15 cellular contexts compared by ENCODE assay signal in the genomic region with DNA sequence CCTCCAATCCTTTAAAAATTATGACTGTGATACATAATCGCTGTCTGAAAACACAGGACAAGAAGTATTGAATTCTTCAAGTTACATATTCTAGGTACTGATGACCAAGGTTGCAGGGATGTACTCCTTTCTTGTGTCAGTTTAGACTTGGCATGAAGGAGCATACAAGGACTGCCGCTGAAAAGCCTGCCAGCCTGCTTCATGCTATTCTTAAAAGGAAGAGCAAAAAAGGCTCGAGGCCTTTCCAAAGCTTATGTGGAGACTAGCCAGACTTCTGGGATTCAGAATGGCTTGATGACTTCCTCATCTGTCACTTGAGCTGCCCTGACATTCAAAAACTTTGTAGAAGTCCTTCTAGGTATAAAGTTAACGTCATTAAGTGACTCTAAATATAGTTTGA.
DNase-seq lines count a peak whose midpoint lies in the region; ATAC-seq and TF ChIP-seq lines count a peak whose summit lies in the region.
"Had no signal": no experiment of that assay in that cellular context is flagged by ENCODE, and none has a peak within 500 bp of the region (broad histone marks: within the 10 kb centered on the region; RNA-seq: fewer than 3 reads in every experiment).

No MANE protein-coding gene starts in this region.

- POLR2A ChIA-PET in activated CD8-positive, alpha-beta T cell treated with anti-CD3 and anti-CD28 coated beads, Interleukin-2, amount 10 ng/mL, durations not matched to agents 7 days and 5 days (lab: Charles Lee) = no interaction called here
- POLR2A ChIA-PET in OCI-LY7 (lab: Charles Lee) = no interaction called here

- BruUV-seq in OCI-LY7 (replicated peaks; lab: Mats Ljungman, UMichigan) = no TSS peak

- TF ChIP-seq CTCF in GM23338 (conservative IDR thresholded peaks at IDR 0.05; ENCODE audit: low read depth in 2 of 2) (no peak), left lung (IDR thresholded peaks at IDR 0.05) (no peak), left ventricle myocardium inferior (IDR thresholded peaks at IDR 0.05; ENCODE audit: borderline replicate concordance) (no peak), OCI-LY7 (conservative IDR thresholded peaks at IDR 0.05; ENCODE audit: low read length) (no peak)

- H3K4me3 ChIP-seq in GM23338 = no peak overlapping the region
- H3K4me3 ChIP-seq in left lung = no peak overlapping the region
- no peak overlapping the region for H3K4me3 ChIP-seq in left ventricle myocardium inferior
- no peak overlapping the region for H3K4me3 ChIP-seq in OCI-LY7 (ENCODE audit: low read depth, low read length, poor library complexity, severe bottlenecking)
- H3K4me3 ChIP-seq: BLaER1 treated with 17β-estradiol and CSF1 and Interleukin-3, amounts not matched to agents 10 nM and 100 nM had no signal

- intact Hi-C loops in left lung (cut with DNase I) = no loop called here
- intact Hi-C loops in left ventricle myocardium inferior (cut with micrococcal nuclease) = no loop called here
- intact Hi-C loops in OCI-LY7 (cut with micrococcal nuclease; ENCODE audit: unreplicated experiment) = no loop called here

- 0 out of 2 replicates have a peak overlapping the region, but pooled peaks have one; percentile 6 for H3K27ac ChIP-seq in GM23338 (ENCODE audit: low read depth)
- no peak overlapping the region for H3K27ac ChIP-seq in left lung
- H3K27ac ChIP-seq in left ventricle myocardium inferior (replicated peaks) = no peak overlapping the region
- no peak overlapping the region for H3K27ac ChIP-seq in OCI-LY7 (ENCODE audit: low read depth, low read length, poor library complexity, severe bottlenecking)
- H3K27ac ChIP-seq: BLaER1 treated with 17β-estradiol and CSF1 and Interleukin-3, amounts not matched to agents 10 nM and 100 nM had no signal

- no peak for DNase-seq in GM23338 (ENCODE audit: low spot score)
- peak; percentile 55 for DNase-seq in cerebellar cortex (ENCODE audit: low spot score)
- DNase-seq in left lung = peak in 1 of 2 donors; percentile 28
- no peak for DNase-seq in activated CD8-positive, alpha-beta T cell treated with anti-CD3 and anti-CD28 coated beads, Interleukin-2, amount 10 ng/mL, durations not matched to agents 7 days and 5 days
- DNase-seq in left ventricle myocardium inferior = no peak
- no peak for DNase-seq in OCI-LY7 (ENCODE audit: low spot score)
- DNase-seq: Calu3; CD8-positive, alpha-beta T cell; DMS 273 treated with DMSO at 0.1 percent for 48 hours; DMS53; DND-41; EL; HCEC 1CT had no signal

- H3K9me3 Mint-ChIP-seq in GM23338 = no peaks in the 10 kb centered on the region; the same call in 2 of the 3 replicates
- peaks cover 5% of the 10 kb centered on the region for H3K9me3 Mint-ChIP-seq in activated CD8-positive, alpha-beta T cell treated with anti-CD3 and anti-CD28 coated beads, Interleukin-2, amount 10 ng/mL, durations not matched to agents 7 days and 5 days (ENCODE audit: insufficient read depth)

- peaks cover 5% of the 10 kb centered on the region; the same call in 2 of the 3 replicates for H3K36me3 Mint-ChIP-seq in GM23338 (ENCODE audit: low read depth)
- no peaks in the 10 kb centered on the region for H3K36me3 Mint-ChIP-seq in activated CD8-positive, alpha-beta T cell treated with anti-CD3 and anti-CD28 coated beads, Interleukin-2, amount 10 ng/mL, durations not matched to agents 7 days and 5 days (ENCODE audit: low read depth)
- H3K36me3 Mint-ChIP-seq: CD8-positive, alpha-beta T cell had no signal

- no peaks in the 10 kb centered on the region for H3K9me3 ChIP-seq in left lung
- no peaks in the 10 kb centered on the region for H3K9me3 ChIP-seq in left ventricle myocardium inferior (replicated peaks)
- H3K9me3 ChIP-seq in OCI-LY7 (ENCODE audit: low read length) = no peaks in the 10 kb centered on the region
- H3K9me3 ChIP-seq: BLaER1 treated with 17β-estradiol and CSF1 and Interleukin-3, amounts not matched to agents 10 nM and 100 nM had no signal

- H3K9me2 ChIP-seq in GM23338 (ENCODE audit: insufficient read depth) (no peaks in the 10 kb centered on the region), OCI-LY7 (ENCODE audit: insufficient read depth, low read length) (no peaks in the 10 kb centered on the region)

- no peaks in the 10 kb centered on the region for H3K27me3 ChIP-seq in GM23338 (ENCODE audit: insufficient read depth)
- H3K27me3 ChIP-seq in left lung = no peaks in the 10 kb centered on the region
- H3K27me3 ChIP-seq in left ventricle myocardium inferior (ENCODE audit: low read depth) = no peaks in the 10 kb centered on the region
- H3K27me3 ChIP-seq: BLaER1 treated with 17β-estradiol and CSF1 and Interleukin-3, amounts not matched to agents 10 nM and 100 nM had no signal

- H3K4me3 Mint-ChIP-seq in GM23338 = no peak overlapping the region
- no peak overlapping the region for H3K4me3 Mint-ChIP-seq in activated CD8-positive, alpha-beta T cell treated with anti-CD3 and anti-CD28 coated beads, Interleukin-2, amount 10 ng/mL, durations not matched to agents 7 days and 5 days
- H3K4me3 Mint-ChIP-seq: B cell; CD8-positive, alpha-beta T cell had no signal

- H3F3A ChIP-seq in GM23338 (replicated peaks; ENCODE audit: low read depth) = no peaks in the 10 kb centered on the region

- H3K79me2 ChIP-seq in GM23338 (replicated peaks; ENCODE audit: insufficient read depth) (no peaks in the 10 kb centered on the region), OCI-LY7 (ENCODE audit: insufficient read depth, low read depth, low read length) (no peaks in the 10 kb centered on the region)

- no peaks in the 10 kb centered on the region for H3K27me3 Mint-ChIP-seq in GM23338 (ENCODE audit: insufficient read depth, low read depth, poor library complexity)
- no peaks in the 10 kb centered on the region for H3K27me3 Mint-ChIP-seq in activated CD8-positive, alpha-beta T cell treated with anti-CD3 and anti-CD28 coated beads, Interleukin-2, amount 10 ng/mL, durations not matched to agents 7 days and 5 days (ENCODE audit: low read depth)
- H3K27me3 Mint-ChIP-seq: B cell had no signal

- H3K4me1 ChIP-seq in GM23338 (ENCODE audit: insufficient read depth) (peaks cover 17% of the 10 kb centered on the region; the same call in 1 of the 2 replicates), left lung (no peaks in the 10 kb centered on the region), left ventricle myocardium inferior (no peaks in the 10 kb centered on the region), OCI-LY7 (ENCODE audit: insufficient read depth, low read length, poor library complexity, severe bottlenecking) (no peaks in the 10 kb centered on the region)
- H3K4me1 ChIP-seq: BLaER1 treated with 17β-estradiol and CSF1 and Interleukin-3, amounts not matched to agents 10 nM and 100 nM had no signal

- CTCF ChIA-PET in activated CD8-positive, alpha-beta T cell treated with anti-CD3 and anti-CD28 coated beads, Interleukin-2, amount 10 ng/mL, durations not matched to agents 7 days and 5 days (lab: Charles Lee) = no interaction called here
- CTCF ChIA-PET in OCI-LY7 (lab: Charles Lee; ENCODE audit: unreplicated experiment) = no interaction called here

- no peak overlapping the region for H3K27ac Mint-ChIP-seq in GM23338
- no peak overlapping the region for H3K27ac Mint-ChIP-seq in activated CD8-positive, alpha-beta T cell treated with anti-CD3 and anti-CD28 coated beads, Interleukin-2, amount 10 ng/mL, durations not matched to agents 7 days and 5 days
- H3K27ac Mint-ChIP-seq: B cell; CD8-positive, alpha-beta T cell had no signal

- H3K4me2 ChIP-seq in GM23338 (no peak overlapping the region), OCI-LY7 (ENCODE audit: low read length) (no peak overlapping the region)
- H3K4me2 ChIP-seq: BLaER1 treated with 17β-estradiol and CSF1 and Interleukin-3, amounts not matched to agents 10 nM and 100 nM had no signal

- ATAC-seq in GM23338 (no peak), left lung (peak; percentile 24)
- ATAC-seq in activated CD8-positive, alpha-beta T cell treated with anti-CD3 and anti-CD28 coated beads, Interleukin-2, amount 10 ng/mL, durations not matched to agents 7 days and 5 days = no peak
- ATAC-seq: CD8-positive, alpha-beta T cell had no signal

- H2AFZ ChIP-seq in GM23338 (no peak overlapping the region), OCI-LY7 (ENCODE audit: low read length) (no peak overlapping the region)

- no peaks in the 10 kb centered on the region for H3K36me3 ChIP-seq in GM23338 (ENCODE audit: insufficient read depth)
- H3K36me3 ChIP-seq in left lung = no peaks in the 10 kb centered on the region
- no peaks in the 10 kb centered on the region for H3K36me3 ChIP-seq in left ventricle myocardium inferior
- no peaks in the 10 kb centered on the region for H3K36me3 ChIP-seq in OCI-LY7 (ENCODE audit: insufficient read depth, low read length)
- H3K36me3 ChIP-seq: BLaER1 treated with 17β-estradiol and CSF1 and Interleukin-3, amounts not matched to agents 10 nM and 100 nM had no signal

- H3K4me1 Mint-ChIP-seq in GM23338 = peaks cover 26% of the 10 kb centered on the region; the same call in 2 of the 3 replicates
- H3K4me1 Mint-ChIP-seq in activated CD8-positive, alpha-beta T cell treated with anti-CD3 and anti-CD28 coated beads, Interleukin-2, amount 10 ng/mL, durations not matched to agents 7 days and 5 days (ENCODE audit: low read depth) = no peaks in the 10 kb centered on the region
- H3K4me1 Mint-ChIP-seq: B cell had no signal

- H4K20me1 ChIP-seq in GM23338 (replicated peaks; ENCODE audit: insufficient read depth) (no peaks in the 10 kb centered on the region), OCI-LY7 (ENCODE audit: insufficient read depth, low read length) (no peaks in the 10 kb centered on the region)
- H4K20me1 ChIP-seq: BLaER1 treated with 17β-estradiol and CSF1 and Interleukin-3, amounts not matched to agents 10 nM and 100 nM had no signal

TF ChIP-seq in GM23338, 12 proteins besides CTCF, POLR2A, EP300 and RAD21 (continues in another document):
- no peak for TF ChIP-seq ZNF331 (CRISPR knock-in tag; IDR thresholded peaks at IDR 0.05; ENCODE audit: low read depth)
- TF ChIP-seq POLR2AphosphoS5 (IDR thresholded peaks at IDR 0.05; ENCODE audit: low read depth) = no peak
- TF ChIP-seq EZH2 (IDR thresholded peaks at IDR 0.05; ENCODE audit: low read depth, unreplicated experiment) = no peak
- TF ChIP-seq NANOG (IDR thresholded peaks at IDR 0.05; ENCODE audit: borderline replicate concordance) = no peak
- TF ChIP-seq, protein P1, sequence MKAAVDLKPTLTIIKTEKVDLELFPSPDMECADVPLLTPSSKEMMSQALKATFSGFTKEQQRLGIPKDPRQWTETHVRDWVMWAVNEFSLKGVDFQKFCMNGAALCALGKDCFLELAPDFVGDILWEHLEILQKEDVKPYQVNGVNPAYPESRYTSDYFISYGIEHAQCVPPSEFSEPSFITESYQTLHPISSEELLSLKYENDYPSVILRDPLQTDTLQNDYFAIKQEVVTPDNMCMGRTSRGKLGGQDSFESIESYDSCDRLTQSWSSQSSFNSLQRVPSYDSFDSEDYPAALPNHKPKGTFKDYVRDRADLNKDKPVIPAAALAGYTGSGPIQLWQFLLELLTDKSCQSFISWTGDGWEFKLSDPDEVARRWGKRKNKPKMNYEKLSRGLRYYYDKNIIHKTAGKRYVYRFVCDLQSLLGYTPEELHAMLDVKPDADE (IDR thresholded peaks at IDR 0.05) = no peak
- TF ChIP-seq ZNF114 (CRISPR knock-in tag; IDR thresholded peaks at IDR 0.05) = no peak
- TF ChIP-seq CREB1 (CRISPR knock-in tag; IDR thresholded peaks at IDR 0.05; ENCODE audit: low read depth) = no peak
